In genomic region chr12:22529281-22530060, GRCh38 we compare ENCODE assay signal across 8 cellular contexts. TPM values are rescaled to one million over a fixed set of nuclear protein-coding genes. Genes with fewer than 3 reads are reported as not detected.
A peak's percentile ranks its signal among the peaks of the same experiment; 100 is the strongest.
DNase-seq lines count a peak whose midpoint lies in the region; ATAC-seq and TF ChIP-seq lines count a peak whose summit lies in the region.

No MANE protein-coding gene starts in this region.

- H3K4me1 ChIP-seq in breast epithelium (no peaks in the 10 kb centered on the region), adipocyte (ENCODE audit: control insufficient read depth, insufficient read depth, low read length) (peaks cover 22% of the 10 kb centered on the region), lung (ENCODE audit: control insufficient read depth in 2 of 2, insufficient read depth in 2 of 2, low read length in 2 of 2) (peaks cover 0 to 8% of the 10 kb centered on the region in 2 donors)

- no peaks in the 10 kb centered on the region for H3K27me3 Mint-ChIP-seq in MCF 10A (ENCODE audit: insufficient read depth, unreplicated experiment)

- H3K9me3 Mint-ChIP-seq in MCF 10A (ENCODE audit: unreplicated experiment) = no peaks in the 10 kb centered on the region

- H3K36me3 Mint-ChIP-seq in MCF 10A (ENCODE audit: insufficient read depth, unreplicated experiment) = peaks cover 35% of the 10 kb centered on the region

- TF ChIP-seq POLR2A in breast epithelium (IDR thresholded peaks at IDR 0.05) = no peak

- H3K36me3 ChIP-seq in breast epithelium (peaks cover 4% of the 10 kb centered on the region), adipocyte (ENCODE audit: control insufficient read depth, insufficient read depth, low read length, severe bottlenecking) (peaks cover 28% of the 10 kb centered on the region), lung (ENCODE audit: control insufficient read depth in 2 of 2, insufficient read depth in 2 of 2, low read length in 2 of 2) (peaks cover 0 to 6% of the 10 kb centered on the region in 2 donors)

- ATAC-seq in GM21825 (IDR thresholded peaks at IDR 0.05; ENCODE audit: unreplicated experiment) = peak; percentile 86
- ATAC-seq in lung (ENCODE audit: insufficient read depth, low FRiP score) = no peak

- H3K9me3 ChIP-seq in breast epithelium = no peaks in the 10 kb centered on the region
- peaks cover 9% of the 10 kb centered on the region for H3K9me3 ChIP-seq in adipocyte (ENCODE audit: control insufficient read depth, low read length)
- H3K9me3 ChIP-seq in lung (ENCODE audit: control insufficient read depth in 2 of 2, insufficient read depth in 1 of 2, low read length in 1 of 2) = no peaks in the 10 kb centered on the region

- peak; percentile 13 for TF ChIP-seq CTCF in MCF 10A (IDR thresholded peaks at IDR 0.05; ENCODE audit: unreplicated experiment)
- TF ChIP-seq CTCF in breast epithelium (IDR thresholded peaks at IDR 0.05) = peak in 1 of 3 donors; percentile 14
- peak; percentile 15 for TF ChIP-seq CTCF in lung (IDR thresholded peaks at IDR 0.05; ENCODE audit: control extremely low read depth, extremely low read depth)

- intact Hi-C loops in MCF 10A (cut with micrococcal nuclease) = loop anchor here (5.0 kb wide), 1 partner anchor 98 kb away; the partner anchor contains the start of gene ETNK1
- intact Hi-C loops in breast epithelium (cut with DNase I; ENCODE audit: low total_unique reads) = no loop called here

- H3K27ac ChIP-seq in breast epithelium (no peak overlapping the region), lung (ENCODE audit: low read depth in 1 of 2, low read length in 1 of 2) (no peak overlapping the region)

- H3K27me3 ChIP-seq in breast epithelium = no peaks in the 10 kb centered on the region
- H3K27me3 ChIP-seq in adipocyte (replicated peaks; ENCODE audit: control insufficient read depth, insufficient read depth, low read length) = no peaks in the 10 kb centered on the region
- no peaks in the 10 kb centered on the region for H3K27me3 ChIP-seq in lung (ENCODE audit: control insufficient read depth, insufficient read depth)

- H3K4me1 Mint-ChIP-seq in MCF 10A (ENCODE audit: insufficient read depth, unreplicated experiment) = peaks cover 7% of the 10 kb centered on the region

- no peak overlapping the region for H3K9ac ChIP-seq in adipocyte (ENCODE audit: low read length)

- POLR2A ChIA-PET in MCF 10A (lab: Yijun Ruan, JAX) = interaction anchor here (0.6 to 1.8 kb wide), 3 partner anchors 15 to 95 kb away, joined by 3 to 10 read pairs (median 5); partner anchors contain the start of genes C2CD5 and ETNK1

- BruUV-seq in MCF 10A (replicated peaks; lab: Mats Ljungman, UMichigan) = no TSS peak

- 92 to 94% methylated on average over 3 of the region's 3 CpGs for WGBS in lung, 2 donors

- CTCF ChIA-PET in MCF 10A (lab: Yijun Ruan, JAX) = interaction anchor here (0.5 to 1.6 kb wide), 11 partner anchors 9 to 1021 kb away, joined by 3 to 8 read pairs (median 3); partner anchors contain the start of genes C2CD5 and ETNK1

- no peak overlapping the region for H3K4me3 Mint-ChIP-seq in MCF 10A (ENCODE audit: unreplicated experiment)

- DNase-seq in MCF 10A (ENCODE audit: unreplicated experiment) (peak; percentile 48), breast epithelium (ENCODE audit: low spot score in 2 of 2) (no peak), M059J (ENCODE audit: low read depth) (peak; percentile 41), adipocyte (ENCODE audit: low read depth) (peak; percentile 31), lung (ENCODE audit: low spot score) (no peak), middle frontal gyrus (ENCODE audit: extremely low spot score, low spot score) (no peak), islet precursor cell (no peak)

- H3K4me3 ChIP-seq in breast epithelium = no peak overlapping the region
- no peak overlapping the region for H3K4me3 ChIP-seq in adipocyte (ENCODE audit: low read length)
- no peak overlapping the region for H3K4me3 ChIP-seq in lung

- H3K27ac Mint-ChIP-seq in MCF 10A (ENCODE audit: low read depth, unreplicated experiment) = no peak overlapping the region

RNA-seq across cellular contexts. Expression of gene C2CD5, which starts 14.9 kb away (rescaled TPM):
- total RNA-seq in MCF 10A (2022) (16.9 and 21.4 TPM in 2 replicates), breast epithelium (10 to 100 TPM; 33.4 to 60.6 (median 40.2) TPM), lung (10 to 100 TPM; 34.6 to 81.2 TPM)
- 8.3 and 14.4 TPM in 2 replicates for total RNA-seq in M059J (2014; rRNA removed; shearing (Covaris generic))
- 10 to 100 TPM; 13.4 to 14.7 TPM for polyA plus RNA-seq in lung

Comparison
In these comparisons a context has a peak if more than half of its experiments do, and no peak if none do; other contexts are left out.
1. DNase-seq: peak in MCF 10A (single experiment), M059J (single experiment) and adipocyte (single experiment); none in breast epithelium (0 of 2), lung (single experiment), middle frontal gyrus (single experiment) and islet precursor cell (single experiment).